In genomic region chr20:20070871-20071726, GRCh38 we compare ENCODE assay signal across 16 cellular contexts. TPM values are rescaled to one million over a fixed set of nuclear protein-coding genes. Genes with fewer than 3 reads are reported as not detected.
DNase-seq lines count a peak whose midpoint lies in the region; ATAC-seq, FAIRE-seq and TF ChIP-seq lines count a peak whose summit lies in the region.
"Had no signal": no experiment of that assay in that cellular context is flagged by ENCODE, and none has a peak within 500 bp of the region (broad histone marks: within the 10 kb centered on the region; RNA-seq: fewer than 3 reads in every experiment).

No MANE protein-coding gene starts in this region.

- H3K27me3 ChIP-seq in bronchial epithelial cell (ENCODE audit: control insufficient read depth, insufficient read depth, low read length) = no peaks in the 10 kb centered on the region

- peak; percentile 18 for FAIRE-seq in bronchial epithelial cell (lab: Jason Lieb, UNC)
- FAIRE-seq: GM18507 had no signal

- H3K9me3 Mint-ChIP-seq in activated naive CD8-positive, alpha-beta T cell treated with anti-CD3 and anti-CD28 coated beads, Interleukin-2, amount 50 U/mL, for 24 hours = no peaks in the 10 kb centered on the region

- no peaks in the 10 kb centered on the region for H3K36me3 ChIP-seq in bronchial epithelial cell (ENCODE audit: control insufficient read depth, insufficient read depth, low read length)
- H3K36me3 ChIP-seq: HAP-1 had no signal

- no peaks in the 10 kb centered on the region for H3K4me1 Mint-ChIP-seq in activated naive CD8-positive, alpha-beta T cell treated with anti-CD3 and anti-CD28 coated beads, Interleukin-2, amount 50 U/mL, for 24 hours

- H3K27me3 Mint-ChIP-seq in activated naive CD8-positive, alpha-beta T cell treated with anti-CD3 and anti-CD28 coated beads, Interleukin-2, amount 50 U/mL, for 24 hours = peaks cover 1% of the 10 kb centered on the region

- H3K27ac Mint-ChIP-seq in activated naive CD8-positive, alpha-beta T cell treated with anti-CD3 and anti-CD28 coated beads, Interleukin-2, amount 50 U/mL, for 24 hours = no peak overlapping the region

- TF ChIP-seq CTCF in bronchial epithelial cell (IDR thresholded peaks at IDR 0.05; ENCODE audit: insufficient read depth, low read length, severe bottlenecking) = no peak

- H3K4me3 Mint-ChIP-seq in activated naive CD8-positive, alpha-beta T cell treated with anti-CD3 and anti-CD28 coated beads, Interleukin-2, amount 50 U/mL, for 24 hours = no peak overlapping the region

- H3K36me3 Mint-ChIP-seq in activated naive CD8-positive, alpha-beta T cell treated with anti-CD3 and anti-CD28 coated beads, Interleukin-2, amount 50 U/mL, for 24 hours (ENCODE audit: low read depth) = no peaks in the 10 kb centered on the region

- ATAC-seq in Right ventricle myocardium superior (ENCODE audit: poor library complexity) (peak; percentile 90), left lobe of liver (peak; percentile 47)
- no peak for ATAC-seq in activated naive CD8-positive, alpha-beta T cell treated with anti-CD3 and anti-CD28 coated beads, Interleukin-2, amount 50 U/mL, for 24 hours

- intact Hi-C loops in Right ventricle myocardium superior (cut with DNase I) (no loop called here), cardiac septum (cut with DNase I) (no loop called here)

- H3K4me3 ChIP-seq in bronchial epithelial cell (ENCODE audit: low read depth, low read length) = no peak overlapping the region
- H3K4me3 ChIP-seq: HAP-1 had no signal

- DNase-seq in Right ventricle myocardium superior = no peak
- no peak for DNase-seq in cardiac septum (ENCODE audit: low spot score)
- no peak for DNase-seq in bronchial epithelial cell (ENCODE audit: low read depth)
- no peak for DNase-seq in left lobe of liver (ENCODE audit: low spot score)
- no peak for DNase-seq in KG1 (lab: John Stamatoyannopoulos, UW)
- no peak for DNase-seq in medulla oblongata (ENCODE audit: extremely low spot score)
- no peak for DNase-seq in islet precursor cell
- DNase-seq in activated naive CD8-positive, alpha-beta T cell treated with anti-CD3 and anti-CD28 coated beads, Interleukin-2, amount 50 U/mL, for 24 hours = no peak
- DNase-seq: 8988T; NCI-H1417 treated with DMSO at 0.1 percent for 48 hours; NCI-H2081 treated with DMSO at 0.1 percent for 48 hours; NCI-H2227 treated with DMSO at 0.1 percent for 48 hours; NCI-H524 treated with DMSO at 0.1 percent for 48 hours; NK-92 treated with Interleukin-12 subunit alpha and Interleukin-12 subunit beta, amount 100 ng/mL, for 24 hours had no signal

RNA-seq across cellular contexts. Expression of gene CFAP61, which starts 18.8 kb away (rescaled TPM):
- total RNA-seq in Right ventricle myocardium superior (36.9 TPM), cardiac septum (73.4 TPM), bronchial epithelial cell (0.13 and 0.26 TPM in 2 replicates), left lobe of liver (not detected)

RNA-seq across cellular contexts. Expression of gene CRNKL1, which starts 18.8 kb away (rescaled TPM):
- total RNA-seq in Right ventricle myocardium superior = 15.8 TPM
- 18.5 TPM for total RNA-seq in cardiac septum
- total RNA-seq in bronchial epithelial cell = 14.0 and 14.1 TPM in 2 replicates
- total RNA-seq in left lobe of liver = 8.7 TPM

RNA-seq across cellular contexts. Expression of gene NAA20, which starts 53.9 kb away (rescaled TPM):
- total RNA-seq in Right ventricle myocardium superior (59.2 TPM), cardiac septum (63.4 TPM), bronchial epithelial cell (111 and 114 TPM in 2 replicates), left lobe of liver (34.7 TPM)

Comparison
In these comparisons a context has a peak if more than half of its experiments do, and no peak if none do; other contexts are left out.
1. RNA of gene CFAP61, which starts 18.8 kb away (total RNA-seq): 73.4 TPM in cardiac septum (single experiment) and 36.9 TPM in Right ventricle myocardium superior (single experiment); 0.13 to 0.26 TPM in bronchial epithelial cell and not detected in left lobe of liver (single experiment); every median in the first group is over 10 times any median in the second.